In the genomic region with DNA sequence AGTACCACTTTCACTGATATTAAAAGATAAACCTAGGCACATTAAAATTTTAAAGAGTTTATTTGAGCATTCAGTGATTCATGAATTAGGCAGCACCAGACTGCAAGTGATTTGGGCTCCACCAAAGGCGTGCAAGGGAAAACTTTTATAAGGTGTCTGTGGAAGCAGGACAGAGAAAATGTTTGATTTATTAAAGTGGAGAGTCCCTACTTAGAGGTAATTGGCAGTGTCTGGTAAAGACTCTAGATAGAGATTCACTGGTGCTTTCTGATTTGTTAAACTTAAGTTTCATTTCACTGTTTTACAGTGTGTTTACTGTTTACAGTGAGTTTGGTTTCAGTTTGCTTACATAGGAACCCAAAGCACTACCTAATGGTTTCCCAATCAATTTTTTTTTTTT, we compare ENCODE assay signal across 10 cellular contexts.
DNase-seq lines count a peak whose midpoint lies in the region; ATAC-seq and TF ChIP-seq lines count a peak whose summit lies in the region.
"Had no signal": no experiment of that assay in that cellular context is flagged by ENCODE, and none has a peak within 500 bp of the region (broad histone marks: within the 10 kb centered on the region; RNA-seq: fewer than 3 reads in every experiment).

No MANE protein-coding gene starts in this region.

- H3K27ac Mint-ChIP-seq in H9, result no peak overlapping the region
- H3K27ac Mint-ChIP-seq: activated CD4-positive, alpha-beta memory T cell treated with anti-CD3 and anti-CD28 coated beads for 36 hours had no signal

- no peak overlapping the region for H4K8ac ChIP-seq in H9 (replicated peaks; ENCODE audit: insufficient read length, low read depth, low read length)

- H4K91ac ChIP-seq in H9 (ENCODE audit: insufficient read length, low read depth, low read length), result no peak overlapping the region

- no peak overlapping the region for H3T11ph ChIP-seq in H9 (ENCODE audit: low read length)

- no peak overlapping the region for H4K5ac ChIP-seq in H9 (ENCODE audit: insufficient read length, low read depth, low read length)

- no peaks in the 10 kb centered on the region for H3K9me3 Mint-ChIP-seq in H9
- H3K9me3 Mint-ChIP-seq: activated CD4-positive, alpha-beta memory T cell treated with anti-CD3 and anti-CD28 coated beads for 36 hours had no signal

- no peak overlapping the region for H3K4ac ChIP-seq in H9 (ENCODE audit: low read depth, low read length)

- no peak overlapping the region for H3K4me3 Mint-ChIP-seq in H9
- H3K4me3 Mint-ChIP-seq: activated CD4-positive, alpha-beta memory T cell treated with anti-CD3 and anti-CD28 coated beads for 36 hours had no signal

- no peaks in the 10 kb centered on the region for H4K20me1 ChIP-seq in H9 (ENCODE audit: control insufficient read depth, insufficient read depth, insufficient read length)

- no peak overlapping the region for H2AK5ac ChIP-seq in H9 (ENCODE audit: insufficient read length, low read length)

- no peak overlapping the region for H2BK15ac ChIP-seq in H9 (ENCODE audit: low read depth, low read length)

- H3K4me2 ChIP-seq in skeletal muscle satellite cell (ENCODE audit: low read length) (peak overlapping the region; percentile 53), H9 (ENCODE audit: insufficient read depth, insufficient read length, low read length) (no peak overlapping the region)

- no peaks in the 10 kb centered on the region for H3K79me1 ChIP-seq in H9 (ENCODE audit: insufficient read depth, low read depth, low read length, poor library complexity, severe bottlenecking)

- no peaks in the 10 kb centered on the region for H3K27me3 Mint-ChIP-seq in H9 (ENCODE audit: low read depth)
- H3K27me3 Mint-ChIP-seq: activated CD4-positive, alpha-beta memory T cell treated with anti-CD3 and anti-CD28 coated beads for 36 hours had no signal

- intact Hi-C loops in lower leg skin (cut with DNase I; ENCODE audit: low total_unique reads), result no loop called here

- H2BK5ac ChIP-seq in H9 (ENCODE audit: insufficient read length, low read length), result no peak overlapping the region

- H3K36me3 Mint-ChIP-seq in H9 (ENCODE audit: insufficient read depth in 1 of 3, low read depth in 3 of 3), result no peaks in the 10 kb centered on the region
- H3K36me3 Mint-ChIP-seq: activated CD4-positive, alpha-beta memory T cell treated with anti-CD3 and anti-CD28 coated beads for 36 hours had no signal

- ATAC-seq in GM18870 (IDR thresholded peaks at IDR 0.05; ENCODE audit: unreplicated experiment) (peak; percentile 93), HG02588 (IDR thresholded peaks at IDR 0.05; ENCODE audit: unreplicated experiment) (peak; percentile 89), HG03571 (IDR thresholded peaks at IDR 0.05; ENCODE audit: unreplicated experiment) (peak; percentile 84), esophagus mucosa (no peak)

- H3K4me1 ChIP-seq in skeletal muscle satellite cell (ENCODE audit: control insufficient read depth, insufficient read depth, low read length) (peaks cover 54% of the 10 kb centered on the region), H9 (ENCODE audit: insufficient read depth, low read length) (no peaks in the 10 kb centered on the region)

- DNase-seq in lower leg skin (ENCODE audit: low spot score in 2 of 2) (no peak), H9 (no peak), NOMO-1 treated with dmso at 0.1 percent for 144 hours (lab: John Stamatoyannopoulos, UW; ENCODE audit: unreplicated experiment) (no peak)
- DNase-seq: activated CD4-positive, alpha-beta memory T cell treated with anti-CD3 and anti-CD28 coated beads for 36 hours; trophoblast cell had no signal

- TF ChIP-seq CTCF in lower leg skin (IDR thresholded peaks at IDR 0.05), result no peak
- TF ChIP-seq CTCF in H9 (conservative IDR thresholded peaks at IDR 0.05), result no peak

- no peak overlapping the region for H2BK120ac ChIP-seq in H9 (ENCODE audit: low read depth, low read length, poor library complexity, severe bottlenecking)

- H2BK12ac ChIP-seq in H9 (ENCODE audit: insufficient read length, low read depth, low read length), result no peak overlapping the region

- H3K4me3 ChIP-seq in skeletal muscle satellite cell (ENCODE audit: low read length), result no peak overlapping the region
- no peak overlapping the region for H3K4me3 ChIP-seq in lower leg skin (ENCODE audit: low read depth, poor library complexity, severe bottlenecking)

- no peak overlapping the region for H3K23ac ChIP-seq in H9 (ENCODE audit: insufficient read length, low read depth, low read length)

- no peaks in the 10 kb centered on the region for H3K27me3 ChIP-seq in skeletal muscle satellite cell (ENCODE audit: control insufficient read depth, insufficient read depth, low read length)
- H3K27me3 ChIP-seq in H9 (ENCODE audit: insufficient read depth, low read length), result no peaks in the 10 kb centered on the region

- H3K56ac ChIP-seq in H9 (ENCODE audit: insufficient read length, low read depth, low read length), result no peak overlapping the region

- H3K9me3 ChIP-seq in skeletal muscle satellite cell (replicated peaks; ENCODE audit: low read length) (no peaks in the 10 kb centered on the region), H9 (ENCODE audit: control insufficient read depth, low read depth, low read length) (no peaks in the 10 kb centered on the region)

- H3K14ac ChIP-seq in H9 (ENCODE audit: insufficient read depth, low read length), result no peak overlapping the region

- TF ChIP-seq POLR2A in lower leg skin (IDR thresholded peaks at IDR 0.05), result no peak

- H3K4me1 Mint-ChIP-seq in H9, result no peaks in the 10 kb centered on the region

- H2AFZ ChIP-seq in H9 (ENCODE audit: low read length), result no peak overlapping the region

- no peak overlapping the region for H3K9ac ChIP-seq in skeletal muscle satellite cell (ENCODE audit: low read depth, low read length)
- no peak overlapping the region for H3K9ac ChIP-seq in H9 (ENCODE audit: extremely low read depth, insufficient read length, low read length)

- H3K79me2 ChIP-seq in H9 (ENCODE audit: insufficient read depth, low read length), result no peaks in the 10 kb centered on the region

- no peak overlapping the region for H2BK20ac ChIP-seq in H9 (ENCODE audit: low read depth, low read length, poor library complexity, severe bottlenecking)

- H3K36me3 ChIP-seq in skeletal muscle satellite cell (ENCODE audit: insufficient read depth, low read length), result no peaks in the 10 kb centered on the region

- 43 to 46% methylated on average over 1 of the region's 1 CpG for WGBS in lower leg skin, 2 donors
- no CpG with 5 or more reads among the region's 1 CpG for WGBS in H9 (ENCODE audit: extremely low coverage, insufficient read length, low lambda C conversion rate)

- no peaks in the 10 kb centered on the region for H3K23me2 ChIP-seq in H9 (ENCODE audit: insufficient read length, low read depth, low read length, poor library complexity, severe bottlenecking)

- H3K27ac ChIP-seq in H9 (ENCODE audit: insufficient read length, low read depth, low read length), result no peak overlapping the region

- no peak overlapping the region for H3K18ac ChIP-seq in H9 (ENCODE audit: insufficient read length, low read depth, low read length)
